In genomic region chr1:234627009-234627950, GRCh38 we compare ENCODE assay signal across 25 cellular contexts. TPM values are rescaled to one million over a fixed set of nuclear protein-coding genes. Genes with fewer than 3 reads are reported as not detected.
DNase-seq lines count a peak whose midpoint lies in the region; ATAC-seq and TF ChIP-seq lines count a peak whose summit lies in the region.
"Had no signal": no experiment of that assay in that cellular context is flagged by ENCODE, and none has a peak within 500 bp of the region (broad histone marks: within the 10 kb centered on the region; RNA-seq: fewer than 3 reads in every experiment).

No MANE protein-coding gene starts in this region.

- H3K4me3 Mint-ChIP-seq in Calu3 (ENCODE audit: low read depth, unreplicated experiment) (peak overlapping the region; percentile 1), osteocyte (ENCODE audit: unreplicated experiment) (no peak overlapping the region)
- H3K4me3 Mint-ChIP-seq: CD14-positive monocyte, H9 had no signal

- no peaks in the 10 kb centered on the region; the same call in 1 of the 2 replicates for H3K9me3 ChIP-seq in Panc1 (ENCODE audit: control insufficient read depth, insufficient read depth, low read depth, low read length)
- no peaks in the 10 kb centered on the region for H3K9me3 ChIP-seq in fibroblast of lung (ENCODE audit: control insufficient read depth, insufficient read depth, low read depth, low read length)
- H3K9me3 ChIP-seq: heart left ventricle, testis had no signal

- H3K27ac ChIP-seq in Panc1 (ENCODE audit: low read length) (peak overlapping the region; percentile 58), fibroblast of lung (ENCODE audit: insufficient read depth, low read length) (peak overlapping the region; percentile 31)
- H3K27ac ChIP-seq: heart left ventricle, SK-N-MC, testis had no signal

- H3K4me1 ChIP-seq in Panc1 (ENCODE audit: control insufficient read depth, insufficient read depth, low read length) (peaks cover 17% of the 10 kb centered on the region), fibroblast of lung (ENCODE audit: control insufficient read depth, extremely low read depth, insufficient read depth, low read length) (peaks cover 15% of the 10 kb centered on the region)
- H3K4me1 ChIP-seq: testis had no signal

- H3K27me3 Mint-ChIP-seq in Calu3 (ENCODE audit: unreplicated experiment): no peaks in the 10 kb centered on the region
- no peaks in the 10 kb centered on the region for H3K27me3 Mint-ChIP-seq in osteocyte (ENCODE audit: unreplicated experiment)

- H3K36me3 ChIP-seq in Panc1 (ENCODE audit: control insufficient read depth, insufficient read depth, low read length): no peaks in the 10 kb centered on the region
- no peaks in the 10 kb centered on the region for H3K36me3 ChIP-seq in fibroblast of lung (ENCODE audit: control insufficient read depth, insufficient read depth, low read length)
- H3K36me3 ChIP-seq: heart left ventricle had no signal

- H3K27me3 ChIP-seq in Panc1 (ENCODE audit: control insufficient read depth, insufficient read depth, low read length) (no peaks in the 10 kb centered on the region), fibroblast of lung (ENCODE audit: control insufficient read depth, insufficient read depth, low read length) (no peaks in the 10 kb centered on the region)
- H3K27me3 ChIP-seq: heart left ventricle, testis had no signal

- H3K9ac ChIP-seq in fibroblast of lung (ENCODE audit: insufficient read depth, low read length): no peak overlapping the region

- DNase-seq in Calu3 (peak; percentile 55), Panc1 (ENCODE audit: low read depth, low spot score) (no peak), fibroblast of lung (ENCODE audit: low read depth in 2 of 2) (peak in 1 of 2 donors; percentile 64), osteocyte (ENCODE audit: extremely low spot score, unreplicated experiment) (no peak), left lobe of liver (ENCODE audit: low spot score) (no peak), AML-193 (lab: John Stamatoyannopoulos, UW) (no peak)
- DNase-seq: activated CD4-positive, alpha-beta T cell treated with anti-CD3 and anti-CD28 coated beads, Interleukin-2, amount 50 U/mL, for 1 hour; activated naive CD4-positive, alpha-beta T cell treated with anti-CD3 and anti-CD28 coated beads, Interleukin-2, amount 50 U/mL, for 16 hours; central memory CD4-positive, alpha-beta T cell; H9; heart left ventricle; KBM-7; MV-4-11; NCI-H1694 treated with DMSO at 0.1 percent for 48 hours; NCI-H526; occipital lobe; retina; stimulated activated CD4-positive, alpha-beta T cell treated with anti-CD3 and anti-CD28 coated beads, Interleukin-4, amount 100 ng/mL, for 1 hour; stimulated activated naive CD4-positive, alpha-beta T cell treated with Interleukin-2 at 50 U/mL for 16 hours; testis had no signal

- in situ Hi-C loops in Panc1 (cut with HindIII; ENCODE audit: low pct_unique_long_range_greater_than_20kb, low sequenced_read_pairs): no loop called here

- H3K36me3 Mint-ChIP-seq in Calu3 (ENCODE audit: insufficient read depth, unreplicated experiment) (peaks cover 5% of the 10 kb centered on the region), osteocyte (ENCODE audit: unreplicated experiment) (no peaks in the 10 kb centered on the region)

- H3K4me3 ChIP-seq in Panc1 (ENCODE audit: low read depth in 2 of 2, low read length in 2 of 2) (no peak overlapping the region), fibroblast of lung (replicated peaks in 1 of 4; ENCODE audit: control extremely low read depth in 1 of 4, insufficient read depth in 1 of 4, low read depth in 3 of 4, low read length in 4 of 4) (no peak overlapping the region)
- H3K4me3 ChIP-seq: GM12878, heart left ventricle, SK-N-MC, testis had no signal

- CTCF ChIA-PET in Calu3 (lab: Charles Lee) (interaction anchor here (0.7 to 1.4 kb wide), 7 partner anchors 8 to 456 kb away, joined by 3 to 8 read pairs (median 3); no protein-coding TSS in a partner anchor), Panc1 (lab: Charles Lee) (interaction anchor here (0.6 kb wide), 1 partner anchor 16 kb away, joined by 3 read pairs; no protein-coding TSS in a partner anchor)

- BruUV-seq in Calu3 (replicated peaks; lab: Mats Ljungman, UMichigan) (TSS peak; percentile 81), Panc1 (replicated peaks; lab: Mats Ljungman, UMichigan) (no TSS peak)

- H3K4me1 Mint-ChIP-seq in Calu3 (ENCODE audit: low read depth, unreplicated experiment) (peaks cover 59% of the 10 kb centered on the region), osteocyte (ENCODE audit: unreplicated experiment) (peaks cover 43% of the 10 kb centered on the region)

- no peaks in the 10 kb centered on the region for H3K79me2 ChIP-seq in fibroblast of lung (ENCODE audit: control insufficient read depth, insufficient read depth, low read length)

- POLR2A ChIA-PET in Panc1 (lab: Charles Lee): interaction anchor here (0.6 kb wide), 1 partner anchor 462 kb away, joined by 7 read pairs; no protein-coding TSS in a partner anchor

- TF ChIP-seq CTCF in Calu3 (IDR thresholded peaks at IDR 0.05; ENCODE audit: unreplicated experiment) (no peak), Panc1 (IDR thresholded peaks at IDR 0.05) (no peak), fibroblast of lung (conservative IDR thresholded peaks at IDR 0.05 in 1 of 2, IDR thresholded peaks at IDR 0.05 in 1 of 2; ENCODE audit: low read depth in 1 of 2, low read length in 2 of 2) (no peak), osteocyte (IDR thresholded peaks at IDR 0.05) (no peak)

- H4K20me1 ChIP-seq in fibroblast of lung (ENCODE audit: control insufficient read depth, extremely low read depth, insufficient read depth, low read length): no peaks in the 10 kb centered on the region

- intact Hi-C loops in Calu3 (cut with micrococcal nuclease; ENCODE audit: unreplicated experiment): no loop called here
- intact Hi-C loops in Panc1 (cut with micrococcal nuclease; ENCODE audit: unreplicated experiment): no loop called here

- H3K9me3 Mint-ChIP-seq in Calu3 (ENCODE audit: low read depth, unreplicated experiment) (peaks cover 2% of the 10 kb centered on the region), osteocyte (ENCODE audit: unreplicated experiment) (no peaks in the 10 kb centered on the region)
- H3K9me3 Mint-ChIP-seq: H9 had no signal

- no peak overlapping the region for H2AFZ ChIP-seq in fibroblast of lung (ENCODE audit: low read length)

- no peak overlapping the region for H3K4me2 ChIP-seq in fibroblast of lung (ENCODE audit: extremely low read depth, insufficient read depth, low read length)

- H3K27ac Mint-ChIP-seq in Calu3 (ENCODE audit: unreplicated experiment) (peak overlapping the region; percentile 95), osteocyte (ENCODE audit: unreplicated experiment) (peak overlapping the region; percentile 23)
- H3K27ac Mint-ChIP-seq: H9 had no signal

- no peak for ATAC-seq in Panc1
- no peak for ATAC-seq in HG03439 (IDR thresholded peaks at IDR 0.05; ENCODE audit: unreplicated experiment)
- no peak for ATAC-seq in left lobe of liver
- ATAC-seq in HG02642 (IDR thresholded peaks at IDR 0.05; ENCODE audit: poor library complexity, unreplicated experiment): no peak
- ATAC-seq: GM12878, heart left ventricle had no signal

RNA-seq across cellular contexts. Expression of gene IRF2BP2, which starts 17.3 kb away (rescaled TPM):
- total RNA-seq in Calu3 (2022) (192 and 196 TPM in 2 replicates), Panc1 (2021; ENCODE audit: unreplicated experiment) (187 TPM), fibroblast of lung (71.8 and 113 TPM in 2 replicates), osteocyte (154 and 170 TPM in 2 replicates), left lobe of liver (48.7 TPM)
- 155 TPM for polyA plus RNA-seq in Panc1 (2012; ENCODE audit: insufficient read length)
- 17.8 and 28.2 TPM in 2 replicates for polyA plus RNA-seq in fibroblast of lung
- polyA plus RNA-seq in fibroblast of lung (2012): 28.9 and 44.7 TPM in 2 replicates
- polyA minus RNA-seq in fibroblast of lung (ENCODE audit: low replicate concordance): 38.6 and 48.1 TPM in 2 replicates
